In genomic region chr16:15653227-15653626, GRCh38 we compare ENCODE assay signal across 10 cellular contexts. TPM values are rescaled to one million over a fixed set of nuclear protein-coding genes. Genes with fewer than 3 reads are reported as not detected.
DNase-seq lines count a peak whose midpoint lies in the region; ATAC-seq and TF ChIP-seq lines count a peak whose summit lies in the region.
"Had no signal": no experiment of that assay in that cellular context is flagged by ENCODE, and none has a peak within 500 bp of the region (broad histone marks: within the 10 kb centered on the region; RNA-seq: fewer than 3 reads in every experiment).

No MANE protein-coding gene starts in this region.

- no peak for TF ChIP-seq POLR2A in gastroesophageal sphincter (IDR thresholded peaks at IDR 0.05)

- H3K9me3 ChIP-seq in gastroesophageal sphincter (no peaks in the 10 kb centered on the region), MM.1S (replicated peaks; ENCODE audit: insufficient read depth, low read length) (no peaks in the 10 kb centered on the region)

- peak overlapping the region; percentile 34 for H3K27ac Mint-ChIP-seq in activated CD8-positive, alpha-beta memory T cell treated with anti-CD3 and anti-CD28 coated beads, Interleukin-2, amount 10 ng/mL, durations not matched to agents 7 days and 5 days

- H3K4me1 ChIP-seq in gastroesophageal sphincter (peaks cover 0 to 62% (median 14%) of the 10 kb centered on the region in 3 donors), MM.1S (ENCODE audit: low read length) (peaks cover 15% of the 10 kb centered on the region)

- H3K27ac ChIP-seq in VCaP (peak overlapping the region; percentile 30), gastroesophageal sphincter (peak overlapping the region in 3 of 4 donors; percentile 79 to 99 (median 95)), substantia nigra (ENCODE audit: low read depth, low read length, poor library complexity, severe bottlenecking) (peak overlapping the region; percentile 37), MM.1S (ENCODE audit: low read length) (no peak overlapping the region)

- no peak for TF ChIP-seq EP300 in gastroesophageal sphincter (IDR thresholded peaks at IDR 0.05)

- H3K9me2 ChIP-seq in MM.1S (replicated peaks; ENCODE audit: insufficient read depth, low read length), result no peaks in the 10 kb centered on the region

- H3K79me2 ChIP-seq in MM.1S (ENCODE audit: low read length), result peaks cover 75% of the 10 kb centered on the region

- peaks cover 40% of the 10 kb centered on the region for H3K36me3 Mint-ChIP-seq in activated CD8-positive, alpha-beta memory T cell treated with anti-CD3 and anti-CD28 coated beads, Interleukin-2, amount 10 ng/mL, durations not matched to agents 7 days and 5 days

- peaks cover 52% of the 10 kb centered on the region for H3K4me1 Mint-ChIP-seq in activated CD8-positive, alpha-beta memory T cell treated with anti-CD3 and anti-CD28 coated beads, Interleukin-2, amount 10 ng/mL, durations not matched to agents 7 days and 5 days

- DNase-seq in activated CD8-positive, alpha-beta memory T cell treated with anti-CD3 and anti-CD28 coated beads, Interleukin-2, amount 10 ng/mL, durations not matched to agents 7 days and 5 days, result no peak
- no peak for DNase-seq in activated CD8-positive, alpha-beta memory T cell treated with anti-CD3 and anti-CD28 coated beads, Interleukin-2, amount 50 U/mL, for 48 hours
- DNase-seq in substantia nigra (lab: John Stamatoyannopoulos, UW) (peak in 5 of 49 donors; percentile 8 to 26 (median 17)), MM.1S (no peak)
- DNase-seq: Calu3, right cardiac atrium had no signal

- no peaks in the 10 kb centered on the region for H3K27me3 Mint-ChIP-seq in activated CD8-positive, alpha-beta memory T cell treated with anti-CD3 and anti-CD28 coated beads, Interleukin-2, amount 10 ng/mL, durations not matched to agents 7 days and 5 days

- peaks cover 0 to 6% of the 10 kb centered on the region in 2 donors for H3K36me3 ChIP-seq in gastroesophageal sphincter
- no peaks in the 10 kb centered on the region for H3K36me3 ChIP-seq in MM.1S (replicated peaks; ENCODE audit: insufficient read depth, low read length)

- H3K4me2 ChIP-seq in MM.1S (ENCODE audit: low read depth, low read length), result no peak overlapping the region

- ATAC-seq in activated CD8-positive, alpha-beta memory T cell treated with anti-CD3 and anti-CD28 coated beads, Interleukin-2, amount 10 ng/mL, durations not matched to agents 7 days and 5 days, result no peak
- ATAC-seq in gastroesophageal sphincter, result peak; percentile 12
- ATAC-seq in HG03095 (IDR thresholded peaks at IDR 0.05; ENCODE audit: unreplicated experiment), result no peak
- no peak for ATAC-seq in GM18498 (IDR thresholded peaks at IDR 0.05; ENCODE audit: unreplicated experiment)
- ATAC-seq: right cardiac atrium had no signal

- CTCF ChIA-PET in activated CD8-positive, alpha-beta memory T cell treated with anti-CD3 and anti-CD28 coated beads, Interleukin-2, amount 10 ng/mL, durations not matched to agents 7 days and 5 days (lab: Charles Lee), result interaction anchor here (0.9 to 2.5 kb wide), 4 partner anchors 10 to 13 kb away, joined by 3 to 11 read pairs (median 4); partner anchors contain the start of gene MARF1

- H4K20me1 ChIP-seq in MM.1S (ENCODE audit: insufficient read depth, low read length), result peaks cover 10% of the 10 kb centered on the region

- H3K4me3 Mint-ChIP-seq in activated CD8-positive, alpha-beta memory T cell treated with anti-CD3 and anti-CD28 coated beads, Interleukin-2, amount 10 ng/mL, durations not matched to agents 7 days and 5 days, result peak overlapping the region; percentile 15

- H3K9ac ChIP-seq in MM.1S (ENCODE audit: low read length), result no peak overlapping the region

- 8 to 24% methylated on average over 3 to 4 of the region's 4 CpGs for WGBS in gastroesophageal sphincter (ENCODE audit: low coverage in 1 of 2), 2 donors

- TF ChIP-seq CTCF in VCaP (conservative IDR thresholded peaks at IDR 0.05) (no peak), gastroesophageal sphincter (IDR thresholded peaks at IDR 0.05) (no peak), MM.1S (IDR thresholded peaks at IDR 0.05; ENCODE audit: low read length) (no peak)

- peaks cover 15% of the 10 kb centered on the region for H3F3A ChIP-seq in MM.1S (ENCODE audit: insufficient read depth, low read length)

- H2AFZ ChIP-seq in MM.1S (ENCODE audit: low read length), result no peak overlapping the region

- H3K27me3 ChIP-seq in gastroesophageal sphincter (no peaks in the 10 kb centered on the region), MM.1S (replicated peaks; ENCODE audit: insufficient read depth, low read length) (no peaks in the 10 kb centered on the region)

- no peaks in the 10 kb centered on the region for H3K9me3 Mint-ChIP-seq in activated CD8-positive, alpha-beta memory T cell treated with anti-CD3 and anti-CD28 coated beads, Interleukin-2, amount 10 ng/mL, durations not matched to agents 7 days and 5 days (ENCODE audit: low read depth)

- no peak overlapping the region for H3K4me3 ChIP-seq in gastroesophageal sphincter
- no peak overlapping the region for H3K4me3 ChIP-seq in MM.1S (ENCODE audit: low read length)

RNA-seq across cellular contexts. Expression of gene NDE1, which starts 3.2 kb away (rescaled TPM):
- 100 to 1,000 TPM; 127 to 138 TPM for total RNA-seq in activated CD8-positive, alpha-beta memory T cell treated with anti-CD3 and anti-CD28 coated beads, Interleukin-2, amount 10 ng/mL, durations not matched to agents 7 days and 5 days
- 100 to 1,000 TPM in 1 of 4 donors, 10 to 100 TPM in 3; 34.9 to 123 (median 62.3) TPM for total RNA-seq in gastroesophageal sphincter

RNA-seq across cellular contexts. Expression of gene MARF1, which starts 10.3 kb away (rescaled TPM):
- 10 to 100 TPM; 67.7 to 75.3 TPM for total RNA-seq in activated CD8-positive, alpha-beta memory T cell treated with anti-CD3 and anti-CD28 coated beads, Interleukin-2, amount 10 ng/mL, durations not matched to agents 7 days and 5 days
- 10 to 100 TPM; 38.2 to 67.7 (median 53.3) TPM for total RNA-seq in gastroesophageal sphincter
